Comparison of ENCODE assay signal across 13 cellular contexts in genomic region chr17:77677210-77677609, GRCh38.
"Had no signal": no experiment of that assay in that cellular context is flagged by ENCODE, and none has a peak within 500 bp of the region (broad histone marks: within the 10 kb centered on the region; RNA-seq: fewer than 3 reads in every experiment).

No MANE protein-coding gene starts in this region.

- DNase-seq: activated CD4-positive, CD25-positive, alpha-beta regulatory T cell treated with anti-CD3 and anti-CD28 coated beads, Interleukin-2, amount 50 U/mL, for 72 hours; activated naive CD4-positive, alpha-beta T cell treated with Interleukin-2 at 50 U/mL for 16 hours; activated T-cell treated with anti-CD3 and anti-CD28 coated beads for 4 hours; immature natural killer cell; lower lobe of right lung; ovary; stimulated activated CD4-positive, alpha-beta T cell treated with anti-CD3 and anti-CD28 coated beads, Interleukin-15, amount 100 ng/mL, for 24 hours; stimulated activated CD4-positive, alpha-beta T cell treated with anti-CD3 and anti-CD28 coated beads, Interleukin-4, amount 100 ng/mL, for 1 hour; stimulated activated naive B cell treated with anti-CD40 and anti-IgM and Interleukin-4, amounts not matched to agents 10 μg/mL and 1 μg/mL and 100 μg/mL, for 72 hours; T-helper 1 cell; T1000; thyroid gland had no signal

- H3K4me3 ChIP-seq: cardiac muscle cell, lower lobe of right lung, ovary, thyroid gland had no signal

- H3K27me3 ChIP-seq: cardiac muscle cell, ovary, thyroid gland had no signal

- H3K9me3 ChIP-seq: lower lobe of right lung, ovary, thyroid gland had no signal

- H3K27ac ChIP-seq: cardiac muscle cell, lower lobe of right lung, ovary, thyroid gland had no signal

- ATAC-seq: lower lobe of right lung; stimulated activated naive B cell treated with anti-CD40 and anti-IgM and Interleukin-4, amounts not matched to agents 10 μg/mL and 1 μg/mL and 100 μg/mL, for 72 hours had no signal

- H3K4me1 ChIP-seq: lower lobe of right lung had no signal

- H3K36me3 ChIP-seq: cardiac muscle cell, lower lobe of right lung, ovary, thyroid gland had no signal
